Comparison of ENCODE assay signal across 2 cellular contexts in genomic region chr2:105308785-105309540, GRCh38.
A peak's percentile ranks its signal among the peaks of the same experiment; 100 is the strongest.
TF ChIP-seq lines count a peak whose summit lies in the region.

No MANE protein-coding gene starts in this region.

TF ChIP-seq in IMR-90, 13 proteins besides CTCF, POLR2A, EP300 and RAD21:
- TF ChIP-seq RFX5 (IDR thresholded peaks at IDR 0.05; ENCODE audit: low read depth, low read length) (no peak), MXI1 (IDR thresholded peaks at IDR 0.05; ENCODE audit: borderline replicate concordance, low read depth, low read length) (no peak), RCOR1 (IDR thresholded peaks at IDR 0.05; ENCODE audit: insufficient replicate concordance, low read length) (no peak), BHLHE40 (IDR thresholded peaks at IDR 0.05; ENCODE audit: low read depth, low read length) (no peak), NFE2L2 (IDR thresholded peaks at IDR 0.05; ENCODE audit: low read depth, low read length) (no peak), CHD1 (IDR thresholded peaks at IDR 0.05; ENCODE audit: low read depth, low read length) (no peak), USF2 (IDR thresholded peaks at IDR 0.05; ENCODE audit: low read depth, low read length) (no peak), ELK1 (IDR thresholded peaks at IDR 0.05; ENCODE audit: borderline replicate concordance, low read depth, low read length) (no peak), SMC3 (IDR thresholded peaks at IDR 0.05; ENCODE audit: low read depth, low read length) (no peak), CEBPB (IDR thresholded peaks at IDR 0.05; ENCODE audit: low read depth, low read length) (no peak), FOS (IDR thresholded peaks at IDR 0.05; ENCODE audit: low read depth, low read length) (no peak), MAZ (IDR thresholded peaks at IDR 0.05; ENCODE audit: borderline replicate concordance, low read depth, low read length) (no peak), MAFK (IDR thresholded peaks at IDR 0.05; ENCODE audit: low read depth, low read length) (no peak)

TF ChIP-seq in GM12878, 131 proteins besides CTCF, POLR2A, EP300 and RAD21:
- TF ChIP-seq CUX1 (IDR thresholded peaks at IDR 0.05; ENCODE audit: insufficient replicate concordance, low read depth, low read length) (no peak), ZNF622 (IDR thresholded peaks at IDR 0.05) (no peak), STAT3 (IDR thresholded peaks at IDR 0.05; ENCODE audit: low read depth, low read length) (no peak), MEF2B (IDR thresholded peaks at IDR 0.05; ENCODE audit: partially characterized antibody, poor library complexity, severe bottlenecking) (no peak), SPI1 (IDR thresholded peaks at IDR 0.05; ENCODE audit: borderline replicate concordance, insufficient read depth, low read depth, low read length) (0 out of 2 replicates have a peak, but pooled peaks have one; percentile 31), TCF12 (IDR thresholded peaks at IDR 0.05; ENCODE audit: low read depth, low read length) (no peak)
